1 cellular context compared by ENCODE assay signal in genomic region chr10:104231784-104232612, GRCh38.
TF ChIP-seq lines count a peak whose summit lies in the region.

TSS of gene CFAP43 (minus strand) at chr10:104232364. CDS start at chr10:104232246, 118 bp downstream.

TF ChIP-seq in K562, 482 proteins besides CTCF, POLR2A, EP300 and RAD21 (continued from another document and continues in another):
- peak; percentile 80 for TF ChIP-seq HNRNPLL (IDR thresholded peaks at IDR 0.05; ENCODE audit: low read depth, low read length, poor library complexity, severe bottlenecking)
- TF ChIP-seq, protein P1, sequence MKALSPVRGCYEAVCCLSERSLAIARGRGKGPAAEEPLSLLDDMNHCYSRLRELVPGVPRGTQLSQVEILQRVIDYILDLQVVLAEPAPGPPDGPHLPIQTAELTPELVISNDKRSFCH (CRISPR knock-in tag; IDR thresholded peaks at IDR 0.05) = no peak
- TF ChIP-seq, protein P1 (tag; IDR thresholded peaks at IDR 0.05) = no peak
- no peak for TF ChIP-seq HLTF (IDR thresholded peaks at IDR 0.05)
- no peak for TF ChIP-seq NR3C1 (CRISPR knock-in tag; IDR thresholded peaks at IDR 0.05)
- peak; percentile 89 for TF ChIP-seq CXXC5 (CRISPR knock-in tag; IDR thresholded peaks at IDR 0.05)
- peak; percentile 66; the same call in 1 of the 2 replicates for TF ChIP-seq SIN3B (IDR thresholded peaks at IDR 0.05; ENCODE audit: low read depth)
- no peak for TF ChIP-seq NFXL1 (CRISPR knock-in tag; IDR thresholded peaks at IDR 0.05)
- TF ChIP-seq RERE (CRISPR knock-in tag; IDR thresholded peaks at IDR 0.05; ENCODE audit: borderline replicate concordance) = no peak
- no peak for TF ChIP-seq ZBTB5 (IDR thresholded peaks at IDR 0.05)
- peak; percentile 86 for TF ChIP-seq MYBL2 (IDR thresholded peaks at IDR 0.05; ENCODE audit: low read depth)
- TF ChIP-seq MYBL2 (CRISPR knock-in tag; IDR thresholded peaks at IDR 0.05; ENCODE audit: borderline replicate concordance) = no peak
- no peak for TF ChIP-seq RCOR1 (IDR thresholded peaks at IDR 0.05; ENCODE audit: borderline replicate concordance in 1 of 2, low read depth in 2 of 2, low read length in 2 of 2)
- TF ChIP-seq ZNF253 (CRISPR knock-in tag; conservative IDR thresholded peaks at IDR 0.05) = no peak
- TF ChIP-seq YBX1 (IDR thresholded peaks at IDR 0.05) = no peak
- no peak for TF ChIP-seq BRD4 (IDR thresholded peaks at IDR 0.05)
- 0 out of 6 replicates have a peak, but pooled peaks of 1 of the 3 experiments have one; percentile 24 for TF ChIP-seq ZBTB11 (CRISPR knock-in tag; IDR thresholded peaks at IDR 0.05)
- no peak for TF ChIP-seq HES1 (IDR thresholded peaks at IDR 0.05; ENCODE audit: low read depth)
- peak; percentile 44; the same call in 1 of the 2 replicates for TF ChIP-seq ARID4B (CRISPR knock-in tag; IDR thresholded peaks at IDR 0.05)
- TF ChIP-seq, protein P2, sequence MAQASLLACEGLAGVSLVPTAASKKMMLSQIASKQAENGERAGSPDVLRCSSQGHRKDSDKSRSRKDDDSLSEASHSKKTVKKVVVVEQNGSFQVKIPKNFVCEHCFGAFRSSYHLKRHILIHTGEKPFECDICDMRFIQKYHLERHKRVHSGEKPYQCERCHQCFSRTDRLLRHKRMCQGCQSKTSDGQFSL (CRISPR knock-in tag; IDR thresholded peaks at IDR 0.05) = no peak
- TF ChIP-seq, protein P2 (tag; IDR thresholded peaks at IDR 0.05) = no peak
- TF ChIP-seq, protein P3, sequence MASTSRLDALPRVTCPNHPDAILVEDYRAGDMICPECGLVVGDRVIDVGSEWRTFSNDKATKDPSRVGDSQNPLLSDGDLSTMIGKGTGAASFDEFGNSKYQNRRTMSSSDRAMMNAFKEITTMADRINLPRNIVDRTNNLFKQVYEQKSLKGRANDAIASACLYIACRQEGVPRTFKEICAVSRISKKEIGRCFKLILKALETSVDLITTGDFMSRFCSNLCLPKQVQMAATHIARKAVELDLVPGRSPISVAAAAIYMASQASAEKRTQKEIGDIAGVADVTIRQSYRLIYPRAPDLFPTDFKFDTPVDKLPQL (IDR thresholded peaks at IDR 0.05; ENCODE audit: extremely low read depth, insufficient read length) = no peak
- no peak for TF ChIP-seq PCBP2 (IDR thresholded peaks at IDR 0.05; ENCODE audit: low read depth, low read length, poor library complexity, severe bottlenecking)
- no peak for TF ChIP-seq NFE2 (IDR thresholded peaks at IDR 0.05; ENCODE audit: low read depth)
- no peak for TF ChIP-seq EWSR1 (IDR thresholded peaks at IDR 0.05; ENCODE audit: borderline replicate concordance, low read depth, partially characterized antibody)
- TF ChIP-seq HOXB6 (CRISPR knock-in tag; IDR thresholded peaks at IDR 0.05; ENCODE audit: borderline replicate concordance) = no peak
- no peak for TF ChIP-seq ZBED1 (IDR thresholded peaks at IDR 0.05)
- TF ChIP-seq GABPB1 (CRISPR knock-in tag; IDR thresholded peaks at IDR 0.05) = peak; percentile 47; the same call in 1 of the 2 replicates
- peak; percentile 20 for TF ChIP-seq PRDM10 (IDR thresholded peaks at IDR 0.05; ENCODE audit: partially characterized antibody)
- TF ChIP-seq PHB (CRISPR knock-in tag; IDR thresholded peaks at IDR 0.05) = no peak
- peak; percentile 62; the same call in 1 of the 2 replicates for TF ChIP-seq BMI1 (IDR thresholded peaks at IDR 0.05; ENCODE audit: low read length)
- no peak for TF ChIP-seq SAFB2 (IDR thresholded peaks at IDR 0.05; ENCODE audit: borderline replicate concordance, low read depth, low read length, severe bottlenecking)
- TF ChIP-seq RUNX1 (IDR thresholded peaks at IDR 0.05; ENCODE audit: low read depth) = no peak
- TF ChIP-seq PKNOX1 (IDR thresholded peaks at IDR 0.05) = no peak
